Comparison of ENCODE assay signal across 28 cellular contexts in genomic region chr15:35727627-35728026, GRCh38.
"Had no signal": no experiment of that assay in that cellular context is flagged by ENCODE, and none has a peak within 500 bp of the region (broad histone marks: within the 10 kb centered on the region; RNA-seq: fewer than 3 reads in every experiment).

No MANE protein-coding gene starts in this region.

- H3K27ac ChIP-seq: ascending aorta, colonic mucosa, epithelial cell of prostate, heart right ventricle, skin epidermis, thoracic aorta, uterus had no signal

- DNase-seq: activated CD4-positive, alpha-beta memory T cell treated with anti-CD3 and anti-CD28 coated beads, Interleukin-2, amount 10 ng/mL, durations not matched to agents 7 days and 5 days; activated CD4-positive, alpha-beta T cell treated with anti-CD3 and anti-CD28 coated beads, Interleukin-2, amount 10 ng/mL, durations not matched to agents 7 days and 5 days; activated CD4-positive, CD25-positive, alpha-beta regulatory T cell treated with anti-CD3 and anti-CD28 coated beads, Interleukin-2, amount 50 U/mL, for 72 hours; activated CD8-positive, alpha-beta memory T cell treated with anti-CD3 and anti-CD28 coated beads, Interleukin-2, amount 50 U/mL, for 48 hours; activated gamma-delta T cell; activated naive CD4-positive, alpha-beta T cell treated with anti-CD3 and anti-CD28 coated beads, Interleukin-2, amount 10 ng/mL, durations not matched to agents 7 days and 5 days; activated naive CD8-positive, alpha-beta T cell treated with anti-CD3 and anti-CD28 coated beads, Interleukin-2, amount 10 ng/mL, durations not matched to agents 7 days and 5 days; activated T-cell treated with anti-CD3 and anti-CD28 coated beads, Interleukin-2, amount 50 U/mL, for 24 hours; cerebellar nuclear complex; colonic mucosa; effector CD8-positive, alpha-beta T cell; esophagus squamous epithelium; foreskin melanocyte; heart right ventricle; left ventricle myocardium superior; naive B cell; stimulated activated CD4-positive, alpha-beta T cell treated with anti-CD3 and anti-CD28 coated beads, Interleukin-12 subunit alpha, Interleukin-12 subunit beta, amount 100 ng/mL, for 4 hours; stimulated activated CD4-positive, alpha-beta T cell treated with anti-CD3 and anti-CD28 coated beads, Interleukin-4, amount 100 ng/mL, for 1 hour; stimulated activated naive CD8-positive, alpha-beta T cell treated with anti-CD3 and anti-CD28 coated beads, Interleukin-15, Interleukin-2, amounts not matched to agents 100 U/mL and 50 U/mL, for 24 hours; T-helper 9 cell; trophoblast cell; uterus had no signal

- H3K4me1 ChIP-seq: colonic mucosa, heart right ventricle, uterus had no signal

- H3K36me3 ChIP-seq: ascending aorta, cardiac muscle cell, colonic mucosa, esophagus squamous epithelium, heart right ventricle, thoracic aorta, uterus had no signal

- H3K9me3 ChIP-seq: ascending aorta, colonic mucosa, esophagus squamous epithelium, heart right ventricle, thoracic aorta, uterus had no signal

- ATAC-seq: heart right ventricle; left ventricle myocardium superior; sciatic nerve; stimulated activated naive CD8-positive, alpha-beta T cell treated with anti-CD3 and anti-CD28 coated beads, Interleukin-15, Interleukin-2, amounts not matched to agents 100 U/mL and 50 U/mL, for 24 hours had no signal

- H3K4me3 ChIP-seq: ascending aorta, cardiac muscle cell, colonic mucosa, esophagus squamous epithelium, heart right ventricle, skin epidermis, thoracic aorta, uterus had no signal

- H3K27me3 ChIP-seq: ascending aorta, cardiac muscle cell, colonic mucosa, esophagus squamous epithelium, heart right ventricle, uterus had no signal
